In the genomic region with DNA sequence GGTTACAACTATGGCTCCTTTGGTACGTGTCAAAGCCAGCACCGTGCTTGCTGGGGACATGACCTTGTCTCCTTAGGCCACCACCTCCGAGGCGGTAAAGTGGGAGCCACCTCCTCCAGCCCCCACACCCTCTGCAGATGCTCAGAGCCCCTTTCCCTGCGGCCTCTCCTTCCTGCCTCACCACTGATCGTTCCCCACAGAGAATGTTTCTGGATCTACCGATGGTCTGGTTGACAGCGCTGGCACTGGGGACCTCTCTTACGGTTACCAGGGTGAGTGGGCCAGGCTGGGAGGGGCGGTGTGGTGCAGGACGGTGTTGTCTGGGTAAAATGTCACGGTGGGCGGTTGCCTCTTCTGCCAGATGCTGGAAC, we compare ENCODE assay signal across 23 cellular contexts. TPM values are rescaled to one million over a fixed set of nuclear protein-coding genes. Genes with fewer than 3 reads are reported as not detected.
A peak's percentile ranks its signal among the peaks of the same experiment; 100 is the strongest.
DNase-seq lines count a peak whose midpoint lies in the region; ATAC-seq and TF ChIP-seq lines count a peak whose summit lies in the region.
"Had no signal": no experiment of that assay in that cellular context is flagged by ENCODE, and none has a peak within 500 bp of the region (broad histone marks: within the 10 kb centered on the region; RNA-seq: fewer than 3 reads in every experiment).

No MANE protein-coding gene starts in this region.

- TF ChIP-seq POLR2A in breast epithelium (IDR thresholded peaks at IDR 0.05) (no peak), testis (IDR thresholded peaks at IDR 0.05) (no peak)

- H3K4me3 Mint-ChIP-seq in MCF 10A (ENCODE audit: unreplicated experiment): no peak overlapping the region
- H3K4me3 Mint-ChIP-seq in activated T-helper 1 cell treated with anti-CD3 and anti-CD28 coated beads, Interleukin-12 subunit alpha, Interleukin-12 subunit beta, Interleukin-2, Interleukin-4 antibody, amounts not matched to agents 30 ng/mL and 10 ng/mL and 1 ng/mL, durations not matched to agents 14 hours and 24 hours and 36 hours: no peak overlapping the region
- H3K4me3 Mint-ChIP-seq: activated naive CD8-positive, alpha-beta T cell; CD8-positive, alpha-beta T cell; HFFc6 had no signal

- ATAC-seq in HG02938 (IDR thresholded peaks at IDR 0.05; ENCODE audit: unreplicated experiment): no peak
- ATAC-seq in HG03439 (IDR thresholded peaks at IDR 0.05; ENCODE audit: unreplicated experiment): no peak
- ATAC-seq: CD8-positive, alpha-beta T cell; foreskin keratinocyte had no signal

- no peaks in the 10 kb centered on the region for H3K9me3 Mint-ChIP-seq in MCF 10A (ENCODE audit: unreplicated experiment)
- H3K9me3 Mint-ChIP-seq in activated T-helper 1 cell treated with anti-CD3 and anti-CD28 coated beads, Interleukin-12 subunit alpha, Interleukin-12 subunit beta, Interleukin-2, Interleukin-4 antibody, amounts not matched to agents 30 ng/mL and 10 ng/mL and 1 ng/mL, durations not matched to agents 14 hours and 24 hours and 36 hours: no peaks in the 10 kb centered on the region
- H3K9me3 Mint-ChIP-seq: brain; CD8-positive, alpha-beta T cell; HFFc6 had no signal

- CTCF ChIA-PET in MCF 10A (lab: Yijun Ruan, JAX): interaction anchor here (0.6 kb wide), 1 partner anchor 31 kb away, joined by 3 read pairs; no protein-coding TSS in a partner anchor

- H3K4me1 Mint-ChIP-seq in MCF 10A (ENCODE audit: insufficient read depth, unreplicated experiment): no peaks in the 10 kb centered on the region
- H3K4me1 Mint-ChIP-seq in activated T-helper 1 cell treated with anti-CD3 and anti-CD28 coated beads, Interleukin-12 subunit alpha, Interleukin-12 subunit beta, Interleukin-2, Interleukin-4 antibody, amounts not matched to agents 30 ng/mL and 10 ng/mL and 1 ng/mL, durations not matched to agents 14 hours and 24 hours and 36 hours (ENCODE audit: low read depth): no peaks in the 10 kb centered on the region
- H3K4me1 Mint-ChIP-seq: brain had no signal

- WGBS in testis, 2 donors: 59 to 65% methylated on average over 8 to 13 of the region's 13 CpGs

- H3K4me3 ChIP-seq in breast epithelium (no peak overlapping the region), testis (no peak overlapping the region)
- H3K4me3 ChIP-seq: suprapubic skin had no signal

- H3K27me3 ChIP-seq in breast epithelium: no peaks in the 10 kb centered on the region
- H3K27me3 ChIP-seq in testis: no peaks in the 10 kb centered on the region
- H3K27me3 ChIP-seq: foreskin keratinocyte, suprapubic skin had no signal

- no peaks in the 10 kb centered on the region for H3K27me3 Mint-ChIP-seq in MCF 10A (ENCODE audit: insufficient read depth, unreplicated experiment)
- H3K27me3 Mint-ChIP-seq in activated T-helper 1 cell treated with anti-CD3 and anti-CD28 coated beads, Interleukin-12 subunit alpha, Interleukin-12 subunit beta, Interleukin-2, Interleukin-4 antibody, amounts not matched to agents 30 ng/mL and 10 ng/mL and 1 ng/mL, durations not matched to agents 14 hours and 24 hours and 36 hours (ENCODE audit: insufficient read depth): no peaks in the 10 kb centered on the region
- H3K27me3 Mint-ChIP-seq: activated naive CD8-positive, alpha-beta T cell; brain had no signal

- no peaks in the 10 kb centered on the region for H3K9me3 ChIP-seq in breast epithelium
- H3K9me3 ChIP-seq in testis: no peaks in the 10 kb centered on the region
- H3K9me3 ChIP-seq: suprapubic skin had no signal

- BruUV-seq in MCF 10A (replicated peaks; lab: Mats Ljungman, UMichigan): no TSS peak

- intact Hi-C loops in breast epithelium (cut with DNase I; ENCODE audit: low total_unique reads): no loop called here
- intact Hi-C loops in MCF 10A (cut with micrococcal nuclease): no loop called here
- intact Hi-C loops in activated T-helper 1 cell treated with anti-CD3 and anti-CD28 coated beads, Interleukin-12 subunit alpha, Interleukin-12 subunit beta, Interleukin-2, Interleukin-4 antibody, amounts not matched to agents 30 ng/mL and 10 ng/mL and 1 ng/mL, durations not matched to agents 14 hours and 24 hours and 36 hours (cut with micrococcal nuclease): no loop called here
- intact Hi-C loops in testis (cut with DNase I; ENCODE audit: low total_unique reads): no loop called here

- peak overlapping the region in 1 of 2 donors; percentile 34 for H3K27ac ChIP-seq in breast epithelium
- peak overlapping the region; percentile 72 to 79 for H3K27ac ChIP-seq in testis
- H3K27ac ChIP-seq: foreskin keratinocyte had no signal

- no peaks in the 10 kb centered on the region for H3K36me3 ChIP-seq in breast epithelium
- H3K36me3 ChIP-seq in testis (ENCODE audit: low read depth, missing control alignments): no peaks in the 10 kb centered on the region

- peak; percentile 14 to 25 for DNase-seq in breast epithelium (ENCODE audit: low spot score in 2 of 2)
- DNase-seq in MCF 10A (ENCODE audit: unreplicated experiment): no peak
- DNase-seq in activated T-helper 1 cell treated with anti-CD3 and anti-CD28 coated beads, Interleukin-12 subunit alpha, Interleukin-12 subunit beta, Interleukin-2, Interleukin-4 antibody, amounts not matched to agents 30 ng/mL and 10 ng/mL and 1 ng/mL, durations not matched to agents 14 hours and 24 hours and 36 hours (ENCODE audit: low spot score): no peak
- DNase-seq in mesenteric fat pad (ENCODE audit: low spot score): peak; percentile 62
- no peak for DNase-seq in testis
- no peak for DNase-seq in NCI-H146 (lab: John Stamatoyannopoulos, UW)
- DNase-seq: activated CD4-positive, alpha-beta T cell treated with anti-CD3 and anti-CD28 coated beads, Interleukin-2, amount 50 U/mL, for 48 hours; activated T-cell treated with anti-CD3 and anti-CD28 coated beads, Interleukin-2, amount 50 U/mL, for 48 hours; DND-41; foreskin keratinocyte; HFFc6; Kasumi-1; mesendoderm; NCI-H1092; NCI-H2107; NCI-H510A treated with DMSO at 0.1 percent for 48 hours; RPMI8226 had no signal

- TF ChIP-seq CTCF in breast epithelium (IDR thresholded peaks at IDR 0.05) (no peak), MCF 10A (IDR thresholded peaks at IDR 0.05; ENCODE audit: unreplicated experiment) (no peak), testis (IDR thresholded peaks at IDR 0.05) (no peak)

- POLR2A ChIA-PET in MCF 10A (lab: Yijun Ruan, JAX): interaction anchor here (0.7 kb wide), 1 partner anchor 10 kb away, joined by 5 read pairs; no protein-coding TSS in a partner anchor

- H3K4me1 ChIP-seq in breast epithelium (no peaks in the 10 kb centered on the region), testis (peaks cover 17% of the 10 kb centered on the region)
- H3K4me1 ChIP-seq: foreskin keratinocyte had no signal

- peaks cover 32% of the 10 kb centered on the region for H3K36me3 Mint-ChIP-seq in MCF 10A (ENCODE audit: insufficient read depth, unreplicated experiment)
- peaks cover 12% of the 10 kb centered on the region for H3K36me3 Mint-ChIP-seq in activated T-helper 1 cell treated with anti-CD3 and anti-CD28 coated beads, Interleukin-12 subunit alpha, Interleukin-12 subunit beta, Interleukin-2, Interleukin-4 antibody, amounts not matched to agents 30 ng/mL and 10 ng/mL and 1 ng/mL, durations not matched to agents 14 hours and 24 hours and 36 hours (ENCODE audit: low read depth)
- H3K36me3 Mint-ChIP-seq: activated naive CD8-positive, alpha-beta T cell had no signal

- no peak overlapping the region for H3K27ac Mint-ChIP-seq in MCF 10A (ENCODE audit: low read depth, unreplicated experiment)
- H3K27ac Mint-ChIP-seq in activated T-helper 1 cell treated with anti-CD3 and anti-CD28 coated beads, Interleukin-12 subunit alpha, Interleukin-12 subunit beta, Interleukin-2, Interleukin-4 antibody, amounts not matched to agents 30 ng/mL and 10 ng/mL and 1 ng/mL, durations not matched to agents 14 hours and 24 hours and 36 hours: peak overlapping the region; percentile 18
- H3K27ac Mint-ChIP-seq: activated naive CD8-positive, alpha-beta T cell; CD8-positive, alpha-beta T cell; HFFc6 had no signal

RNA-seq across cellular contexts. Expression of a gene that starts 8.9 kb away (rescaled TPM):
- total RNA-seq in breast epithelium (10 to 100 TPM; 45.2 to 86.7 (median 49.5) TPM), MCF 10A (2022) (17.5 and 18.4 TPM in 2 replicates), mesenteric fat pad (226 TPM), testis (100 to 1,000 TPM in 1 of 2 donors, 10 to 100 TPM in 1; 93.8 to 129 TPM)
- total RNA-seq in activated T-helper 1 cell treated with anti-CD3 and anti-CD28 coated beads, Interleukin-12 subunit alpha, Interleukin-12 subunit beta, Interleukin-2, Interleukin-4 antibody, amounts not matched to agents 30 ng/mL and 10 ng/mL and 1 ng/mL, durations not matched to agents 14 hours and 24 hours and 36 hours: 24.3 and 32.2 TPM in 2 replicates
- polyA plus RNA-seq in testis (ENCODE audit: insufficient read depth, low read depth, low replicate concordance): 69.5 TPM

RNA-seq across cellular contexts. Expression of a gene that starts 11.8 kb away (rescaled TPM):
- total RNA-seq in breast epithelium (1,000 to 10,000 TPM in 2 of 3 donors, 100 to 1,000 TPM in 1; 602 to 1,663 (median 1,380) TPM), MCF 10A (2022) (18.0 and 45.4 TPM in 2 replicates), mesenteric fat pad (923 TPM), testis (100 to 1,000 TPM; 167 to 187 TPM)
- 2.9 and 4.6 TPM in 2 replicates for total RNA-seq in activated T-helper 1 cell treated with anti-CD3 and anti-CD28 coated beads, Interleukin-12 subunit alpha, Interleukin-12 subunit beta, Interleukin-2, Interleukin-4 antibody, amounts not matched to agents 30 ng/mL and 10 ng/mL and 1 ng/mL, durations not matched to agents 14 hours and 24 hours and 36 hours
- 800 TPM for polyA plus RNA-seq in testis (ENCODE audit: insufficient read depth, low read depth, low replicate concordance)

RNA-seq across cellular contexts. Expression of a gene that starts 43.3 kb away (rescaled TPM):
- 10 to 100 TPM; 76.8 to 92.2 (median 86.2) TPM for total RNA-seq in breast epithelium
- 146 and 174 TPM in 2 replicates for total RNA-seq in MCF 10A (2022)
- total RNA-seq in activated T-helper 1 cell treated with anti-CD3 and anti-CD28 coated beads, Interleukin-12 subunit alpha, Interleukin-12 subunit beta, Interleukin-2, Interleukin-4 antibody, amounts not matched to agents 30 ng/mL and 10 ng/mL and 1 ng/mL, durations not matched to agents 14 hours and 24 hours and 36 hours: 71.8 and 83.6 TPM in 2 replicates
- 110 TPM for total RNA-seq in mesenteric fat pad
- 100 to 1,000 TPM; 150 to 156 TPM for total RNA-seq in testis
- 66.5 TPM for polyA plus RNA-seq in testis (ENCODE audit: insufficient read depth, low read depth, low replicate concordance)

RNA-seq across cellular contexts. Expression of a gene that starts 44.5 kb away (rescaled TPM):
- total RNA-seq in breast epithelium: 10 to 100 TPM; 43.2 to 51.5 (median 44.2) TPM
- 58.6 and 61.8 TPM in 2 replicates for total RNA-seq in MCF 10A (2022)
- 151 and 154 TPM in 2 replicates for total RNA-seq in activated T-helper 1 cell treated with anti-CD3 and anti-CD28 coated beads, Interleukin-12 subunit alpha, Interleukin-12 subunit beta, Interleukin-2, Interleukin-4 antibody, amounts not matched to agents 30 ng/mL and 10 ng/mL and 1 ng/mL, durations not matched to agents 14 hours and 24 hours and 36 hours
- total RNA-seq in mesenteric fat pad: 68.1 TPM
- 10 to 100 TPM; 57.7 to 66.5 TPM for total RNA-seq in testis
- 52.0 TPM for polyA plus RNA-seq in testis (ENCODE audit: insufficient read depth, low read depth, low replicate concordance)

RNA-seq across cellular contexts. Expression of a gene that starts 45.1 kb away (rescaled TPM):
- 10 to 100 TPM; 12.3 to 13.3 (median 12.5) TPM for total RNA-seq in breast epithelium
- total RNA-seq in MCF 10A (2022): 23.3 TPM in 2 replicates
- 18.5 and 26.3 TPM in 2 replicates for total RNA-seq in activated T-helper 1 cell treated with anti-CD3 and anti-CD28 coated beads, Interleukin-12 subunit alpha, Interleukin-12 subunit beta, Interleukin-2, Interleukin-4 antibody, amounts not matched to agents 30 ng/mL and 10 ng/mL and 1 ng/mL, durations not matched to agents 14 hours and 24 hours and 36 hours
- total RNA-seq in mesenteric fat pad: 21.9 TPM
- total RNA-seq in testis: 10 to 100 TPM; 37.8 to 48.9 TPM
- polyA plus RNA-seq in testis (ENCODE audit: insufficient read depth, low read depth, low replicate concordance): 44.9 TPM

Comparison
In these comparisons a context has a peak if more than half of its experiments do, and no peak if none do; other contexts are left out.
1. DNase-seq: peak in breast epithelium (2 of 2) and mesenteric fat pad (single experiment); none in MCF 10A (single experiment), activated T-helper 1 cell treated with anti-CD3 and anti-CD28 coated beads, Interleukin-12 subunit alpha, Interleukin-12 subunit beta, Interleukin-2, Interleukin-4 antibody, amounts not matched to agents 30 ng/mL and 10 ng/mL and 1 ng/mL, durations not matched to agents 14 hours and 24 hours and 36 hours (single experiment), testis (single experiment) and NCI-H146 (single experiment).